ENCODE assay signal across 8 cellular contexts in genomic region chr15:33700695-33701303, GRCh38.
A peak's percentile ranks its signal among the peaks of the same experiment; 100 is the strongest.
DNase-seq lines count a peak whose midpoint lies in the region; ATAC-seq and TF ChIP-seq lines count a peak whose summit lies in the region.

No MANE protein-coding gene starts in this region.

- ATAC-seq in HG02798 (IDR thresholded peaks at IDR 0.05; ENCODE audit: poor library complexity, unreplicated experiment): peak; percentile 70

- DNase-seq in GM10266 (ENCODE audit: extremely low spot score) (peak; percentile 49), NCI-H526 treated with DMSO at 0.1 percent for 48 hours (lab: John Stamatoyannopoulos, UW) (peak; percentile 22), medulla oblongata (ENCODE audit: extremely low spot score) (peak; percentile 87), mesenteric fat pad (ENCODE audit: low spot score) (no peak)
- DNase-seq in activated CD4-positive, alpha-beta T cell treated with anti-CD3 and anti-CD28 coated beads, Interleukin-2, amount 50 U/mL, for 48 hours: peak; percentile 68 to 78
- peak; percentile 15 for DNase-seq in effector CD4-positive, alpha-beta T cell
- peak; percentile 26 for DNase-seq in stimulated activated CD8-positive, alpha-beta memory T cell treated with anti-CD3 and anti-CD28 coated beads, Interleukin-15, amount 100 ng/mL, for 1 hour (ENCODE audit: low read depth)

- peak; percentile 89 for TF ChIP-seq CTCF in GM10266 (IDR thresholded peaks at IDR 0.05; ENCODE audit: control insufficient read depth, insufficient read depth, low read depth, missing control alignments)
